Comparison of ENCODE assay signal across 25 cellular contexts in the genomic region with DNA sequence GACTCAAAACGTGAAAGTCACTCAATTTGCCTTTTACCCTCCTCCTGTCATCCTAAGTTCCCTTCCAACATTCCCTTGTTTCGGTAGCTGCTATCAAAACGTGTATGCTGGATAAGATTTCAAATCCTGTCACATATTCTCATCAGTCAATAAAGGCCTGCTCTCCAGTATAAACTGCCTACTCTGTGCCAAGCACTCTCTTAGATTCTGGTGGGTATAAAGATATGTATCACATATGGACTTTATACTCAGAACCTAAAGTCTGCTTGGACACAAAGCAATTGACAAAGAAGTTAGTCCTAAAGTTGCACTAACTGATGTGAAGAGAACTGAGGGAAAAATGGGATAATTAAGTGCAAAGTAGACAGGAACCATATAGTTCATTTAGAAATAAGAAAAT.
"Had no signal": no experiment of that assay in that cellular context is flagged by ENCODE, and none has a peak within 500 bp of the region (broad histone marks: within the 10 kb centered on the region; RNA-seq: fewer than 3 reads in every experiment).

No MANE protein-coding gene starts in this region.

- H3K9me3 Mint-ChIP-seq: activated CD4-positive, alpha-beta T cell treated with anti-CD3 and anti-CD28 coated beads, Interleukin-2, amount 10 ng/mL, durations not matched to agents 24 days and 14 days; activated CD8-positive, alpha-beta T cell treated with anti-CD3 and anti-CD28 coated beads for 36 hours; activated naive CD4-positive, alpha-beta T cell treated with anti-CD3 and anti-CD28 coated beads, Interleukin-2, amount 50 U/mL, for 24 hours; activated T-cell treated with anti-CD3 and anti-CD28 coated beads, Interleukin-2, amount 50 U/mL, for 4 hours; activated T-helper 17 cell treated with anti-CD3 and anti-CD28 coated beads, Interleukin-2, amount 50 U/mL, for 72 hours; central memory CD8-positive, alpha-beta T cell; dendritic cell treated with granulocyte-macrophage colony-stimulating factor and Interleukin-4, amounts not matched to agents 40 ng/mL and 50 ng/mL, for 4 days; memory B cell; neural progenitor cell had no signal

- FAIRE-seq: bronchial epithelial cell had no signal

- H2AFZ ChIP-seq: neural progenitor cell had no signal

- H3K9ac ChIP-seq: neural progenitor cell had no signal

- H3K4me1 ChIP-seq: neural progenitor cell, right lobe of liver, testis had no signal

- DNase-seq: activated CD4-positive, alpha-beta T cell treated with anti-CD3 and anti-CD28 coated beads, Interleukin-2, amount 10 ng/mL, durations not matched to agents 24 days and 14 days; activated CD8-positive, alpha-beta T cell treated with anti-CD3 and anti-CD28 coated beads for 36 hours; activated gamma-delta T cell treated with Interleukin-2 at 50 U/mL for 16 hours; activated T-cell treated with anti-CD3 and anti-CD28 coated beads, Interleukin-2, amount 50 U/mL, for 4 hours; foreskin keratinocyte; heart left ventricle; hypothalamus; immature natural killer cell; naive thymus-derived CD8-positive, alpha-beta T cell; right lobe of liver; stimulated activated CD4-positive, alpha-beta T cell treated with anti-CD3 and anti-CD28 coated beads, Interleukin-12 subunit alpha, Interleukin-12 subunit beta, amount 100 ng/mL, for 4 hours; stimulated activated CD4-positive, alpha-beta T cell treated with anti-CD3 and anti-CD28 coated beads, Interleukin-4, amount 100 ng/mL, for 1 hour; stimulated activated naive CD8-positive, alpha-beta T cell treated with anti-CD3 and anti-CD28 coated beads, Interleukin-15, Interleukin-2, amounts not matched to agents 100 U/mL and 50 U/mL, for 24 hours; T-helper 9 cell; testis; transverse colon; WERI-Rb-1 had no signal

- H3K27ac ChIP-seq: esophagus muscularis mucosa, foreskin keratinocyte, heart left ventricle, neural progenitor cell, right lobe of liver, testis, transverse colon, WERI-Rb-1 had no signal

- H3K27ac Mint-ChIP-seq: activated CD4-positive, alpha-beta T cell treated with anti-CD3 and anti-CD28 coated beads, Interleukin-2, amount 10 ng/mL, durations not matched to agents 24 days and 14 days; activated CD8-positive, alpha-beta T cell treated with anti-CD3 and anti-CD28 coated beads for 36 hours; activated naive CD4-positive, alpha-beta T cell treated with anti-CD3 and anti-CD28 coated beads, Interleukin-2, amount 50 U/mL, for 24 hours; activated T-helper 17 cell treated with anti-CD3 and anti-CD28 coated beads, Interleukin-2, amount 50 U/mL, for 72 hours; dendritic cell treated with granulocyte-macrophage colony-stimulating factor and Interleukin-4, amounts not matched to agents 40 ng/mL and 50 ng/mL, for 4 days; immature natural killer cell; memory B cell; naive thymus-derived CD8-positive, alpha-beta T cell; neural progenitor cell had no signal

- H3K4me1 Mint-ChIP-seq: activated CD4-positive, alpha-beta T cell treated with anti-CD3 and anti-CD28 coated beads, Interleukin-2, amount 10 ng/mL, durations not matched to agents 24 days and 14 days; activated naive CD4-positive, alpha-beta T cell treated with anti-CD3 and anti-CD28 coated beads, Interleukin-2, amount 50 U/mL, for 24 hours; activated T-helper 17 cell treated with anti-CD3 and anti-CD28 coated beads, Interleukin-2, amount 50 U/mL, for 72 hours; central memory CD8-positive, alpha-beta T cell; immature natural killer cell; naive thymus-derived CD8-positive, alpha-beta T cell had no signal

- H3K36me3 ChIP-seq: esophagus muscularis mucosa, heart left ventricle, neural progenitor cell, right lobe of liver, transverse colon, WERI-Rb-1 had no signal

- H3K4me3 Mint-ChIP-seq: activated CD4-positive, alpha-beta T cell treated with anti-CD3 and anti-CD28 coated beads, Interleukin-2, amount 10 ng/mL, durations not matched to agents 24 days and 14 days; activated CD8-positive, alpha-beta T cell treated with anti-CD3 and anti-CD28 coated beads for 36 hours; activated naive CD4-positive, alpha-beta T cell treated with anti-CD3 and anti-CD28 coated beads, Interleukin-2, amount 50 U/mL, for 24 hours; activated T-cell treated with anti-CD3 and anti-CD28 coated beads, Interleukin-2, amount 50 U/mL, for 4 hours; activated T-helper 17 cell treated with anti-CD3 and anti-CD28 coated beads, Interleukin-2, amount 50 U/mL, for 72 hours; central memory CD8-positive, alpha-beta T cell; dendritic cell treated with granulocyte-macrophage colony-stimulating factor and Interleukin-4, amounts not matched to agents 40 ng/mL and 50 ng/mL, for 4 days; immature natural killer cell; memory B cell; naive thymus-derived CD8-positive, alpha-beta T cell; neural progenitor cell had no signal

- H3K4me2 ChIP-seq: neural progenitor cell had no signal

- H3K9me3 ChIP-seq: esophagus muscularis mucosa, heart left ventricle, right lobe of liver, testis, transverse colon had no signal

- H3K27me3 Mint-ChIP-seq: activated CD4-positive, alpha-beta T cell treated with anti-CD3 and anti-CD28 coated beads, Interleukin-2, amount 10 ng/mL, durations not matched to agents 24 days and 14 days; activated CD8-positive, alpha-beta T cell treated with anti-CD3 and anti-CD28 coated beads for 36 hours; activated naive CD4-positive, alpha-beta T cell treated with anti-CD3 and anti-CD28 coated beads, Interleukin-2, amount 50 U/mL, for 24 hours; activated T-helper 17 cell treated with anti-CD3 and anti-CD28 coated beads, Interleukin-2, amount 50 U/mL, for 72 hours; central memory CD8-positive, alpha-beta T cell had no signal

- H3K36me3 Mint-ChIP-seq: activated naive CD4-positive, alpha-beta T cell treated with anti-CD3 and anti-CD28 coated beads, Interleukin-2, amount 50 U/mL, for 24 hours; immature natural killer cell; memory B cell; naive thymus-derived CD8-positive, alpha-beta T cell; neural progenitor cell had no signal

- H3K4me3 ChIP-seq: esophagus muscularis mucosa, heart left ventricle, neural progenitor cell, right lobe of liver, testis, transverse colon had no signal

- H3K27me3 ChIP-seq: esophagus muscularis mucosa, foreskin keratinocyte, heart left ventricle, neural progenitor cell, right lobe of liver, testis, transverse colon had no signal
